ENCODE assay signal across 9 cellular contexts in the genomic region with DNA sequence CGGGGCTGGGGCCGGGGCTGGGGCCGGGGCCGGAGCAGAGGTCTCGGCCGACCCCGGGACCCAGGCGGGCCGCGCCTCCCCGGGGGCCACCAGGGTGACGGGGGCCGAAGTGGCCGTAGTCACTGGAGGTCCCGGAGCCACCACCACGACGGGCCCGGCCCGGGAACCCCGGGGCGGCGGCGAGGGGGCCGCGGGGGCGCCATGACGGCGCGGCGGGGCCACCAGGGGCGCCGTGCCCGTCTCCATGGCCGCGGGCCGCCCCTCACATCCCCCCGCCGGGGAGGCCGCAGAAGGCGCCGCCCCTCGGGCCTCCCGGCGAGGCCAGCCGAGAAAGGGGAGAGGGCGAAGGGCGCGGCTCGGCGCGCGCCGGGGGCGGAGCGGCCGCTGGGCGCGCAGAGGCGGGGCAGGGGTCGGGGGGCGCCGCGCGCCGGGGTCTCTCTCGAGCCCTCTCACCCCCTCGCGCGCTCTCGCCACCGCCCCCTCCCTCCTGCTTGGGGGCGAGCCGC. TPM values are rescaled to one million over a fixed set of nuclear protein-coding genes. Genes with fewer than 3 reads are reported as not detected.
DNase-seq lines count a peak whose midpoint lies in the region; ATAC-seq and TF ChIP-seq lines count a peak whose summit lies in the region.
"Had no signal": no experiment of that assay in that cellular context is flagged by ENCODE, and none has a peak within 500 bp of the region (broad histone marks: within the 10 kb centered on the region; RNA-seq: fewer than 3 reads in every experiment).

No MANE protein-coding gene starts in this region.

- no peaks in the 10 kb centered on the region for H3K9me3 Mint-ChIP-seq in activated CD4-positive, alpha-beta T cell treated with anti-CD3 and anti-CD28 coated beads, Interleukin-2, amount 10 ng/mL, durations not matched to agents 7 days and 5 days
- H3K9me3 Mint-ChIP-seq in natural killer cell treated with Interleukin-12 subunit alpha and Interleukin-12 subunit beta and Interleukin-15 and Interleukin-18, amount 100 ng/mL, for 72 hours, result no peaks in the 10 kb centered on the region

- no peak for DNase-seq in activated CD4-positive, alpha-beta T cell treated with anti-CD3 and anti-CD28 coated beads, Interleukin-2, amount 10 ng/mL, durations not matched to agents 7 days and 5 days
- DNase-seq in activated CD4-positive, alpha-beta T cell treated with anti-CD3 and anti-CD28 coated beads, Interleukin-2, amount 50 U/mL, for 1 hour, result no peak
- no peak for DNase-seq in cardiac fibroblast (ENCODE audit: low read depth in 2 of 2)
- no peak for DNase-seq in natural killer cell treated with Interleukin-12 subunit alpha and Interleukin-12 subunit beta and Interleukin-15 and Interleukin-18, amount 100 ng/mL, for 72 hours (ENCODE audit: low spot score)
- DNase-seq in AG08395 (ENCODE audit: low spot score), result no peak
- DNase-seq in T-helper 9 cell, result no peak

- peak overlapping the region; percentile 76 to 87 for H3K4me3 ChIP-seq in cardiac fibroblast (replicated peaks in 1 of 2; ENCODE audit: low read depth in 2 of 2, low read length in 2 of 2)

- POLR2A ChIA-PET in activated CD4-positive, alpha-beta T cell treated with anti-CD3 and anti-CD28 coated beads, Interleukin-2, amount 10 ng/mL, durations not matched to agents 7 days and 5 days (lab: Charles Lee), result no interaction called here

- peaks cover 52% of the 10 kb centered on the region for H3K4me1 Mint-ChIP-seq in activated CD4-positive, alpha-beta T cell treated with anti-CD3 and anti-CD28 coated beads, Interleukin-2, amount 10 ng/mL, durations not matched to agents 7 days and 5 days
- peaks cover 49% of the 10 kb centered on the region in 2 donors for H3K4me1 Mint-ChIP-seq in natural killer cell treated with Interleukin-12 subunit alpha and Interleukin-12 subunit beta and Interleukin-15 and Interleukin-18, amount 100 ng/mL, for 72 hours (ENCODE audit: low read depth in 2 of 2)

- CTCF ChIA-PET in activated CD4-positive, alpha-beta T cell treated with anti-CD3 and anti-CD28 coated beads, Interleukin-2, amount 10 ng/mL, durations not matched to agents 7 days and 5 days (lab: Charles Lee), result interaction anchor here (1.0 to 2.0 kb wide), 7 partner anchors 9 to 315 kb away, joined by 3 to 7 read pairs (median 5); a partner anchor contains a TSS

- H3K27ac Mint-ChIP-seq in activated CD4-positive, alpha-beta T cell treated with anti-CD3 and anti-CD28 coated beads, Interleukin-2, amount 10 ng/mL, durations not matched to agents 7 days and 5 days, result peak overlapping the region; percentile 93
- H3K27ac Mint-ChIP-seq in natural killer cell treated with Interleukin-12 subunit alpha and Interleukin-12 subunit beta and Interleukin-15 and Interleukin-18, amount 100 ng/mL, for 72 hours, result peak overlapping the region; percentile 91 to 99

- peaks cover 35% of the 10 kb centered on the region for H3K36me3 Mint-ChIP-seq in activated CD4-positive, alpha-beta T cell treated with anti-CD3 and anti-CD28 coated beads, Interleukin-2, amount 10 ng/mL, durations not matched to agents 7 days and 5 days (ENCODE audit: low read depth)
- H3K36me3 Mint-ChIP-seq in natural killer cell treated with Interleukin-12 subunit alpha and Interleukin-12 subunit beta and Interleukin-15 and Interleukin-18, amount 100 ng/mL, for 72 hours, result no peaks in the 10 kb centered on the region

- H3K27me3 Mint-ChIP-seq in activated CD4-positive, alpha-beta T cell treated with anti-CD3 and anti-CD28 coated beads, Interleukin-2, amount 10 ng/mL, durations not matched to agents 7 days and 5 days, result no peaks in the 10 kb centered on the region
- H3K27me3 Mint-ChIP-seq in natural killer cell treated with Interleukin-12 subunit alpha and Interleukin-12 subunit beta and Interleukin-15 and Interleukin-18, amount 100 ng/mL, for 72 hours, result no peaks in the 10 kb centered on the region

- H3K4me3 Mint-ChIP-seq in activated CD4-positive, alpha-beta T cell treated with anti-CD3 and anti-CD28 coated beads, Interleukin-2, amount 10 ng/mL, durations not matched to agents 7 days and 5 days, result peak overlapping the region; percentile 75
- H3K4me3 Mint-ChIP-seq in natural killer cell treated with Interleukin-12 subunit alpha and Interleukin-12 subunit beta and Interleukin-15 and Interleukin-18, amount 100 ng/mL, for 72 hours, result peak overlapping the region; percentile 83

- ATAC-seq in HG03460 (IDR thresholded peaks at IDR 0.05; ENCODE audit: unreplicated experiment) (peak; percentile 5), GM18909 (IDR thresholded peaks at IDR 0.05; ENCODE audit: poor library complexity, unreplicated experiment) (no peak)
- peak in 1 of 2 donors; percentile 3 for ATAC-seq in natural killer cell treated with Interleukin-12 subunit alpha and Interleukin-12 subunit beta and Interleukin-15 and Interleukin-18, amount 100 ng/mL, for 72 hours

- no peak for TF ChIP-seq CTCF in cardiac fibroblast (IDR thresholded peaks at IDR 0.05; ENCODE audit: low read depth, low read length)

RNA-seq across cellular contexts. Expression of a gene that starts 0.3 kb away (rescaled TPM):
- total RNA-seq in activated CD4-positive, alpha-beta T cell treated with anti-CD3 and anti-CD28 coated beads, Interleukin-2, amount 10 ng/mL, durations not matched to agents 7 days and 5 days, result 10 to 100 TPM; 63.9 to 69.9 TPM
- total RNA-seq in natural killer cell treated with Interleukin-12 subunit alpha and Interleukin-12 subunit beta and Interleukin-15 and Interleukin-18, amount 100 ng/mL, for 72 hours, result 10 to 100 TPM; 64.0 to 99.1 TPM

RNA-seq across cellular contexts. Expression of a gene that starts 4.6 kb away (rescaled TPM):
- not detected for total RNA-seq in activated CD4-positive, alpha-beta T cell treated with anti-CD3 and anti-CD28 coated beads, Interleukin-2, amount 10 ng/mL, durations not matched to agents 7 days and 5 days
- 1 to 10 TPM in 1 of 2 donors, not detected in 1; 8.5 TPM for total RNA-seq in natural killer cell treated with Interleukin-12 subunit alpha and Interleukin-12 subunit beta and Interleukin-15 and Interleukin-18, amount 100 ng/mL, for 72 hours
- total RNA-seq: Daoy had no signal

RNA-seq across cellular contexts. Expression of a gene that starts 12.4 kb away (rescaled TPM):
- 100 to 1,000 TPM; 383 to 413 TPM for total RNA-seq in activated CD4-positive, alpha-beta T cell treated with anti-CD3 and anti-CD28 coated beads, Interleukin-2, amount 10 ng/mL, durations not matched to agents 7 days and 5 days
- total RNA-seq in natural killer cell treated with Interleukin-12 subunit alpha and Interleukin-12 subunit beta and Interleukin-15 and Interleukin-18, amount 100 ng/mL, for 72 hours, result 100 to 1,000 TPM; 192 to 207 TPM
- total RNA-seq: Daoy had no signal

RNA-seq across cellular contexts. Expression of a gene that starts 14.9 kb away (rescaled TPM):
- 10 to 100 TPM; 51.8 to 65.0 TPM for total RNA-seq in activated CD4-positive, alpha-beta T cell treated with anti-CD3 and anti-CD28 coated beads, Interleukin-2, amount 10 ng/mL, durations not matched to agents 7 days and 5 days
- 10 to 100 TPM; 95.8 to 99.7 TPM for total RNA-seq in natural killer cell treated with Interleukin-12 subunit alpha and Interleukin-12 subunit beta and Interleukin-15 and Interleukin-18, amount 100 ng/mL, for 72 hours

RNA-seq across cellular contexts. Expression of a gene that starts 25.2 kb away (rescaled TPM):
- 10 to 100 TPM; 13.7 to 13.9 TPM for total RNA-seq in activated CD4-positive, alpha-beta T cell treated with anti-CD3 and anti-CD28 coated beads, Interleukin-2, amount 10 ng/mL, durations not matched to agents 7 days and 5 days
- 10 to 100 TPM; 10.2 to 14.7 TPM for total RNA-seq in natural killer cell treated with Interleukin-12 subunit alpha and Interleukin-12 subunit beta and Interleukin-15 and Interleukin-18, amount 100 ng/mL, for 72 hours
